8 cellular contexts compared by ENCODE assay signal in genomic region chr9:127896395-127897193, GRCh38. TPM values are rescaled to one million over a fixed set of nuclear protein-coding genes. Genes with fewer than 3 reads are reported as not detected.
A peak's percentile ranks its signal among the peaks of the same experiment; 100 is the strongest.
DNase-seq lines count a peak whose midpoint lies in the region; ATAC-seq and TF ChIP-seq lines count a peak whose summit lies in the region.

No MANE protein-coding gene starts in this region.

- intact Hi-C loops in thyroid gland (cut with DNase I) = no loop called here

- WGBS in ectodermal cell, 2 experiments = 71% methylated on average over 16 of the region's 16 CpGs
- 71 to 76% methylated on average over 13 to 15 of the region's 16 CpGs for WGBS in thyroid gland, 2 donors

- TF ChIP-seq POLR2A in thyroid gland (IDR thresholded peaks at IDR 0.05) = no peak

- H3K36me3 ChIP-seq in Loucy (ENCODE audit: insufficient read depth, low read length) = peaks cover 35% of the 10 kb centered on the region; the same call in 1 of the 2 replicates
- peaks cover 35% of the 10 kb centered on the region for H3K36me3 ChIP-seq in ectodermal cell (ENCODE audit: control insufficient read depth, insufficient read depth, low read length)
- peaks cover 30 to 43% of the 10 kb centered on the region in 2 donors for H3K36me3 ChIP-seq in muscle layer of duodenum (ENCODE audit: control insufficient read depth in 1 of 2, insufficient read depth in 2 of 2, low read length in 2 of 2)
- H3K36me3 ChIP-seq in thyroid gland = peaks cover 27 to 34% of the 10 kb centered on the region in 2 donors

- no peak for DNase-seq in thyroid gland
- no peak for DNase-seq in stimulated activated CD4-positive, alpha-beta T cell treated with anti-CD3 and anti-CD28 coated beads, Interleukin-4, amount 100 ng/mL, for 4 hours
- DNase-seq in activated T-cell treated with anti-CD3 and anti-CD28 coated beads, Interleukin-2, amount 50 U/mL, for 48 hours = no peak
- DNase-seq in CD1c-positive myeloid dendritic cell (ENCODE audit: extremely low spot score) = no peak

- TF ChIP-seq CTCF in Loucy (conservative IDR thresholded peaks at IDR 0.05; ENCODE audit: low read length) = no peak
- TF ChIP-seq CTCF in thyroid gland (IDR thresholded peaks at IDR 0.05) = no peak

- no peaks in the 10 kb centered on the region for H3K27me3 ChIP-seq in Loucy (ENCODE audit: insufficient read depth, low read length, poor library complexity, severe bottlenecking)
- H3K27me3 ChIP-seq in ectodermal cell (ENCODE audit: control insufficient read depth, insufficient read depth, low read length, poor library complexity, severe bottlenecking) = no peaks in the 10 kb centered on the region
- no peaks in the 10 kb centered on the region for H3K27me3 ChIP-seq in muscle layer of duodenum (ENCODE audit: low read depth, low read length)
- H3K27me3 ChIP-seq in thyroid gland = no peaks in the 10 kb centered on the region

- peaks cover 14% of the 10 kb centered on the region for H4K20me1 ChIP-seq in Loucy (ENCODE audit: insufficient read depth, low read length, poor library complexity, severe bottlenecking)

- H3K9me2 ChIP-seq in Loucy (replicated peaks; ENCODE audit: low read depth, low read length) = no peaks in the 10 kb centered on the region

- H3K4me2 ChIP-seq in Loucy (ENCODE audit: low read depth, low read length, poor library complexity, severe bottlenecking) = peak overlapping the region; percentile 77

- H3K4me1 ChIP-seq in Loucy (ENCODE audit: insufficient read depth, low read length, poor library complexity, severe bottlenecking) (peaks cover 19% of the 10 kb centered on the region), ectodermal cell (ENCODE audit: control insufficient read depth, insufficient read depth, low read length) (peaks cover 14% of the 10 kb centered on the region), muscle layer of duodenum (ENCODE audit: control insufficient read depth in 1 of 2, insufficient read depth in 2 of 2, low read length in 2 of 2) (peaks cover 5 to 27% of the 10 kb centered on the region in 2 donors), thyroid gland (peaks cover 16 to 20% of the 10 kb centered on the region in 2 donors)

- peak overlapping the region; percentile 56 for H3K4me3 ChIP-seq in Loucy (ENCODE audit: low read length, poor library complexity, severe bottlenecking)
- peak overlapping the region; percentile 29 for H3K4me3 ChIP-seq in ectodermal cell (ENCODE audit: insufficient read depth, low read depth, low read length)
- peak overlapping the region; percentile 5 to 39 for H3K4me3 ChIP-seq in muscle layer of duodenum (ENCODE audit: low read depth in 1 of 2, low read length in 2 of 2)
- no peak overlapping the region for H3K4me3 ChIP-seq in thyroid gland (replicated peaks in 1 of 3)

- no peak overlapping the region for H3K9ac ChIP-seq in Loucy (ENCODE audit: low read depth, low read length, poor library complexity, severe bottlenecking)

- peaks cover 6% of the 10 kb centered on the region; the same call in 1 of the 2 replicates for H3K9me3 ChIP-seq in Loucy (ENCODE audit: insufficient read depth, low read depth, low read length)
- H3K9me3 ChIP-seq in ectodermal cell (ENCODE audit: control insufficient read depth, low read length) = no peaks in the 10 kb centered on the region
- no peaks in the 10 kb centered on the region for H3K9me3 ChIP-seq in muscle layer of duodenum (ENCODE audit: control insufficient read depth in 1 of 2, low read length in 2 of 2)
- H3K9me3 ChIP-seq in thyroid gland = no peaks in the 10 kb centered on the region

- no peak overlapping the region for H2AFZ ChIP-seq in Loucy (ENCODE audit: low read length)

- no peaks in the 10 kb centered on the region for H3F3A ChIP-seq in Loucy (ENCODE audit: low read depth)

- ATAC-seq in GM21381 (IDR thresholded peaks at IDR 0.05; ENCODE audit: unreplicated experiment) = no peak

- H3K27ac ChIP-seq in ectodermal cell (ENCODE audit: insufficient read depth, low read depth, low read length, poor library complexity, severe bottlenecking) = peak overlapping the region; percentile 4
- H3K27ac ChIP-seq in muscle layer of duodenum (ENCODE audit: low read length) = no peak overlapping the region
- H3K27ac ChIP-seq in thyroid gland = peak overlapping the region; percentile 47 to 92 (median 91)

- peaks cover 10% of the 10 kb centered on the region; the same call in 1 of the 2 replicates for H3K79me2 ChIP-seq in Loucy (ENCODE audit: insufficient read depth, low read length)

RNA-seq across cellular contexts. Expression of gene ST6GALNAC6, which starts 2.8 kb away (rescaled TPM):
- 33.3 TPM for polyA plus RNA-seq in ectodermal cell (2013, experiment 1 of 4)
- polyA plus RNA-seq in ectodermal cell (2013, experiment 2 of 4) = 31.3 TPM
- 26.3 TPM for polyA plus RNA-seq in ectodermal cell (2013, experiment 3 of 4)
- polyA plus RNA-seq in ectodermal cell (2013, experiment 4 of 4) = 29.3 TPM
- total RNA-seq in thyroid gland = 100 to 1,000 TPM in 1 of 4 donors, 10 to 100 TPM in 3; 39.2 to 124 (median 50.8) TPM

RNA-seq across cellular contexts. Expression of gene AK1, which starts 19.1 kb away (rescaled TPM):
- polyA plus RNA-seq in ectodermal cell (2013, experiment 1 of 4) = 39.2 TPM
- polyA plus RNA-seq in ectodermal cell (2013, experiment 2 of 4) = 27.4 TPM
- polyA plus RNA-seq in ectodermal cell (2013, experiment 3 of 4) = 31.3 TPM
- polyA plus RNA-seq in ectodermal cell (2013, experiment 4 of 4) = 35.0 TPM
- 10 to 100 TPM; 56.3 to 98.9 (median 86.3) TPM for total RNA-seq in thyroid gland

RNA-seq across cellular contexts. Expression of gene ST6GALNAC4, which starts 20.2 kb away (rescaled TPM):
- polyA plus RNA-seq in ectodermal cell (2013, experiment 1 of 4) = 8.7 TPM
- polyA plus RNA-seq in ectodermal cell (2013, experiment 2 of 4) = 8.1 TPM
- 10.3 TPM for polyA plus RNA-seq in ectodermal cell (2013, experiment 3 of 4)
- polyA plus RNA-seq in ectodermal cell (2013, experiment 4 of 4) = 10.7 TPM
- total RNA-seq in thyroid gland = 10 to 100 TPM in 3 of 4 donors, 1 to 10 TPM in 1; 8.9 to 27.4 (median 19.1) TPM

RNA-seq across cellular contexts. Expression of gene PIP5KL1, which starts 34.0 kb away (rescaled TPM):
- 3.6 TPM for polyA plus RNA-seq in ectodermal cell (2013, experiment 1 of 4)
- 4.1 TPM for polyA plus RNA-seq in ectodermal cell (2013, experiment 2 of 4)
- polyA plus RNA-seq in ectodermal cell (2013, experiment 3 of 4) = 3.8 TPM
- 6.3 TPM for polyA plus RNA-seq in ectodermal cell (2013, experiment 4 of 4)
- 1 to 10 TPM in 3 of 4 donors, not detected in 1; 1.0 to 5.2 (median 1.6) TPM for total RNA-seq in thyroid gland

RNA-seq across cellular contexts. Expression of gene DPM2, which starts 41.1 kb away (rescaled TPM):
- 39.8 TPM for polyA plus RNA-seq in ectodermal cell (2013, experiment 1 of 4)
- 38.0 TPM for polyA plus RNA-seq in ectodermal cell (2013, experiment 2 of 4)
- 27.9 TPM for polyA plus RNA-seq in ectodermal cell (2013, experiment 3 of 4)
- polyA plus RNA-seq in ectodermal cell (2013, experiment 4 of 4) = 34.1 TPM
- total RNA-seq in thyroid gland = 10 to 100 TPM; 17.3 to 43.3 (median 35.5) TPM

Comparison
In these comparisons a context has a peak if more than half of its experiments do, and no peak if none do; other contexts are left out.
1. H3K4me3 ChIP-seq: peak in Loucy (single experiment), ectodermal cell (single experiment) and muscle layer of duodenum (2 of 2); none in thyroid gland (0 of 3).